Comparison of ENCODE assay signal across 13 cellular contexts in the genomic region with DNA sequence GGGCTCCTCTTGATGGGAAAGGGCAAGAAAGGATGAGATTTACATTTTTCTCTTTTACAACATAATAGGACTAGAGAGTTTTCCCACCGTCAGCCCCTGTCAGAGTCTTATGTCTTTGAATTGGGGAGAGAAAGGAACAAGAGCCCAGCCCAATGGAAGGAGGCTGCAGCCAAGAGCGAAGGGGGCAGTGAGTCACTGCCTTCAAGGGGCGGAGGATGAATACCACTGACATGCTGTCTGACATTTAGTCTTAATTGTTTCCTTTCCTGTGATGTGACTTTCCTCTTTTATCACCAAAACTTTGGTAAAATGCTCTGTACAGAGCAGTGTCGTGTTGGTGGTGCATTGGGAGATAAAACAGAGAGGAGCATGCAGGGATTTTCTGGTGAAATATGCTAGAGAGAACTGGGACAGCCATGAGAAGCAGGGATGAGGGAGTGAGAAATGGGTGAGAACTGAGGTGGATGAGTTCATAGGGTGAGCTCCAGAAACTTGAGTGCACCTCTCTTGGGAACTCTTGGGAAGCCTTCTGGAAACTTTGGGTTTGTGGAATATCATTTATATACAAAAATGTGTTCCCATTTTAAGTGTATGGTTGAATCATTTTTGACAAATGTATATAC.
DNase-seq lines count a peak whose midpoint lies in the region; ATAC-seq and TF ChIP-seq lines count a peak whose summit lies in the region.
"Had no signal": no experiment of that assay in that cellular context is flagged by ENCODE, and none has a peak within 500 bp of the region (broad histone marks: within the 10 kb centered on the region; RNA-seq: fewer than 3 reads in every experiment).

No MANE protein-coding gene starts in this region.

- TF ChIP-seq CTCF in DND-41 (IDR thresholded peaks at IDR 0.05; ENCODE audit: borderline replicate concordance, extremely low read depth, low read length, poor library complexity, severe bottlenecking), result no peak
- TF ChIP-seq CTCF in mammary epithelial cell (conservative IDR thresholded peaks at IDR 0.05 in 1 of 2, IDR thresholded peaks at IDR 0.05 in 1 of 2; ENCODE audit: extremely low read depth in 1 of 2, insufficient read depth in 1 of 2, low read depth in 1 of 2, low read length in 2 of 2), result no peak
- TF ChIP-seq CTCF in upper lobe of right lung (IDR thresholded peaks at IDR 0.05), result no peak
- no peak for TF ChIP-seq CTCF in gastroesophageal sphincter (IDR thresholded peaks at IDR 0.05)
- no peak for TF ChIP-seq CTCF in natural killer cell (IDR thresholded peaks at IDR 0.05)

- H3K9me3 ChIP-seq in DND-41 (ENCODE audit: insufficient read depth, low read length, severe bottlenecking) (no peaks in the 10 kb centered on the region), mammary epithelial cell (replicated peaks; ENCODE audit: insufficient read depth, low read length) (no peaks in the 10 kb centered on the region), mesenchymal stem cell (ENCODE audit: control insufficient read depth, low read length) (no peaks in the 10 kb centered on the region), upper lobe of right lung (no peaks in the 10 kb centered on the region), gastroesophageal sphincter (no peaks in the 10 kb centered on the region)
- H3K9me3 ChIP-seq: tibial nerve had no signal

- no peak overlapping the region for H2BK5ac ChIP-seq in mesenchymal stem cell (ENCODE audit: low read depth, low read length, poor library complexity, severe bottlenecking)

- H3K9ac ChIP-seq in DND-41 (ENCODE audit: low read depth, low read length) (no peak overlapping the region), mammary epithelial cell (ENCODE audit: insufficient read depth, low read length) (no peak overlapping the region), mesenchymal stem cell (ENCODE audit: low read length) (no peak overlapping the region)

- BruUV-seq in mammary epithelial cell (replicated peaks; lab: Mats Ljungman, UMichigan), result no TSS peak

- no peak overlapping the region for H3K4me3 ChIP-seq in DND-41 (ENCODE audit: low read depth in 1 of 2, low read length in 2 of 2)
- no peak overlapping the region for H3K4me3 ChIP-seq in mammary epithelial cell (replicated peaks in 1 of 3; ENCODE audit: insufficient read depth in 1 of 3, low read depth in 2 of 3, low read length in 3 of 3)
- peak overlapping the region in 1 of 2 experiments; percentile 7 for H3K4me3 ChIP-seq in mesenchymal stem cell (ENCODE audit: insufficient read depth in 1 of 2, low read depth in 1 of 2, low read length in 2 of 2)
- no peak overlapping the region for H3K4me3 ChIP-seq in upper lobe of right lung
- H3K4me3 ChIP-seq in gastroesophageal sphincter, result no peak overlapping the region
- H3K4me3 ChIP-seq: tibial nerve had no signal

- no peak overlapping the region for H4K8ac ChIP-seq in mesenchymal stem cell (ENCODE audit: low read length)

- no peak overlapping the region for H2BK15ac ChIP-seq in mesenchymal stem cell (ENCODE audit: low read depth, poor library complexity, severe bottlenecking)

- H4K20me1 ChIP-seq in DND-41 (ENCODE audit: insufficient read depth, low read length), result no peaks in the 10 kb centered on the region
- no peaks in the 10 kb centered on the region for H4K20me1 ChIP-seq in mammary epithelial cell (ENCODE audit: insufficient read depth, low read length)

- H2BK120ac ChIP-seq in mesenchymal stem cell (ENCODE audit: low read depth, low read length), result no peak overlapping the region

- H3K23ac ChIP-seq in mesenchymal stem cell (ENCODE audit: low read length in 2 of 2), result no peak overlapping the region

- intact Hi-C loops in mammary epithelial cell (cut with micrococcal nuclease), result no loop called here
- intact Hi-C loops in upper lobe of right lung (cut with DNase I), result no loop called here
- intact Hi-C loops in natural killer cell (cut with micrococcal nuclease), result no loop called here

- DNase-seq in DND-41 (no peak), KBM-7 (peak; percentile 19), mammary epithelial cell (no peak), mesenchymal stem cell (peak; percentile 66), NCI-H2227 treated with DMSO at 0.1 percent for 48 hours (lab: John Stamatoyannopoulos, UW) (no peak), upper lobe of right lung (no peak), natural killer cell (no peak)
- DNase-seq: caudate nucleus; GOT3; NCI-H2081; stimulated activated CD4-positive, alpha-beta T cell treated with anti-CD3 and anti-CD28 coated beads, Interleukin-2, amount 100 ng/mL, for 24 hours had no signal

- no peak overlapping the region for H3K14ac ChIP-seq in mesenchymal stem cell (ENCODE audit: low read length in 2 of 2)

- H3K4me1 ChIP-seq in DND-41 (ENCODE audit: insufficient read depth, low read length) (0 out of 2 replicates have a peak, but pooled peaks cover 3% of the 10 kb centered on the region), mammary epithelial cell (ENCODE audit: insufficient read depth, low read length) (peaks cover 14% of the 10 kb centered on the region), mesenchymal stem cell (ENCODE audit: control insufficient read depth, insufficient read depth, low read depth, low read length) (peaks cover 3% of the 10 kb centered on the region), upper lobe of right lung (no peaks in the 10 kb centered on the region), gastroesophageal sphincter (no peaks in the 10 kb centered on the region)
- H3K4me1 ChIP-seq: tibial nerve had no signal

- no peak overlapping the region for H2AFZ ChIP-seq in DND-41 (ENCODE audit: low read depth, low read length)
- peak overlapping the region; percentile 59 for H2AFZ ChIP-seq in mammary epithelial cell (ENCODE audit: low read depth, low read length)
- no peak overlapping the region for H2AFZ ChIP-seq in mesenchymal stem cell (ENCODE audit: low read depth, low read length)

- no peaks in the 10 kb centered on the region for H3K79me2 ChIP-seq in DND-41 (ENCODE audit: insufficient read depth, low read length)
- no peaks in the 10 kb centered on the region for H3K79me2 ChIP-seq in mammary epithelial cell (ENCODE audit: insufficient read depth, low read length)

- in situ Hi-C loops in KBM-7 (cut with MboI; ENCODE audit: low pct_unique_long_range_greater_than_20kb, low sequenced_read_pairs), result no loop called here
- in situ Hi-C loops in mammary epithelial cell (cut with MboI; ENCODE audit: low sequenced_read_pairs in 2 of 2), result no loop called here

- no peak overlapping the region for H3K27ac Mint-ChIP-seq in natural killer cell

- H3K4me1 Mint-ChIP-seq in natural killer cell, result no peaks in the 10 kb centered on the region

- H3K36me3 Mint-ChIP-seq in natural killer cell, result no peaks in the 10 kb centered on the region

- ATAC-seq in DND-41 (ENCODE audit: insufficient read depth, low read depth), result peak; percentile 33; the same call in 1 of the 3 replicates
- no peak for ATAC-seq in upper lobe of right lung
- ATAC-seq in gastroesophageal sphincter, result no peak
- ATAC-seq in natural killer cell, result no peak

- no peak overlapping the region for H3K27ac ChIP-seq in DND-41 (ENCODE audit: low read length)
- H3K27ac ChIP-seq in mammary epithelial cell (ENCODE audit: insufficient read depth, low read depth, low read length), result no peak overlapping the region
- H3K27ac ChIP-seq in mesenchymal stem cell (ENCODE audit: low read length, poor library complexity, severe bottlenecking), result no peak overlapping the region
- H3K27ac ChIP-seq in upper lobe of right lung, result no peak overlapping the region
- H3K27ac ChIP-seq in gastroesophageal sphincter, result no peak overlapping the region
- H3K27ac ChIP-seq: tibial nerve had no signal

- H3K4ac ChIP-seq in mesenchymal stem cell (ENCODE audit: low read depth in 1 of 2, low read length in 2 of 2), result no peak overlapping the region

- no peak overlapping the region for H4K91ac ChIP-seq in mesenchymal stem cell (ENCODE audit: low read length)

- no peaks in the 10 kb centered on the region for H3K79me1 ChIP-seq in mesenchymal stem cell (replicated peaks; ENCODE audit: low read length, poor library complexity, severe bottlenecking)

- no peak overlapping the region for H3K4me3 Mint-ChIP-seq in natural killer cell

- dilution Hi-C loops in mammary epithelial cell (cut with HindIII; ENCODE audit: low sequenced_read_pairs), result no loop called here

- CTCF ChIA-PET in mammary epithelial cell (lab: Charles Lee; ENCODE audit: low non-redundant PET), result no interaction called here

- H3K36me3 ChIP-seq in DND-41 (ENCODE audit: insufficient read depth, low read length) (no peaks in the 10 kb centered on the region), mammary epithelial cell (ENCODE audit: insufficient read depth, low read length) (no peaks in the 10 kb centered on the region), mesenchymal stem cell (ENCODE audit: control insufficient read depth in 1 of 2, insufficient read depth in 2 of 2, low read depth in 1 of 2, low read length in 2 of 2) (no peaks in the 10 kb centered on the region), upper lobe of right lung (no peaks in the 10 kb centered on the region), gastroesophageal sphincter (no peaks in the 10 kb centered on the region)

- no peak overlapping the region for H2BK12ac ChIP-seq in mesenchymal stem cell (ENCODE audit: low read length in 2 of 2)

- no peak overlapping the region for H2AK5ac ChIP-seq in mesenchymal stem cell (ENCODE audit: low read length, severe bottlenecking)

- TF ChIP-seq POLR2A in gastroesophageal sphincter (IDR thresholded peaks at IDR 0.05), result no peak

- H3K27me3 ChIP-seq in DND-41 (ENCODE audit: insufficient read depth, low read length, poor library complexity) (no peaks in the 10 kb centered on the region), mammary epithelial cell (ENCODE audit: insufficient read depth, low read length) (no peaks in the 10 kb centered on the region), mesenchymal stem cell (ENCODE audit: control insufficient read depth in 1 of 2, insufficient read depth in 1 of 2, low read length in 2 of 2) (no peaks in the 10 kb centered on the region), upper lobe of right lung (no peaks in the 10 kb centered on the region), gastroesophageal sphincter (no peaks in the 10 kb centered on the region)
- H3K27me3 ChIP-seq: tibial nerve had no signal

- H3K4me2 ChIP-seq in DND-41 (ENCODE audit: insufficient read depth, low read length) (no peak overlapping the region), mammary epithelial cell (ENCODE audit: insufficient read depth, low read depth, low read length) (peak overlapping the region; percentile 15), mesenchymal stem cell (ENCODE audit: low read length, poor library complexity, severe bottlenecking) (no peak overlapping the region)

- H3K9me3 Mint-ChIP-seq in natural killer cell, result no peaks in the 10 kb centered on the region

- peaks cover 22 to 44% of the 10 kb centered on the region in 2 donors for H3K27me3 Mint-ChIP-seq in natural killer cell (ENCODE audit: low read depth in 2 of 2)

- WGBS in mammary epithelial cell (ENCODE audit: low coverage, missing lambda C conversion rate), result 63% methylated on average over 4 of the region's 4 CpGs
- WGBS in mesenchymal stem cell, result 3% methylated on average over 4 of the region's 4 CpGs
- 49% methylated on average over 4 of the region's 4 CpGs; no CpG with 5 or more reads in 1 of the 2 donors for WGBS in gastroesophageal sphincter (ENCODE audit: low coverage in 1 of 2), 2 donors

- no peak for TF ChIP-seq EP300 in gastroesophageal sphincter (IDR thresholded peaks at IDR 0.05)

- no peak overlapping the region for H3K18ac ChIP-seq in mesenchymal stem cell (ENCODE audit: low read depth in 1 of 2, low read length in 2 of 2)

Comparison
In these comparisons a context has a peak if more than half of its experiments do, and no peak if none do; other contexts are left out.
1. DNase-seq: peak in KBM-7 (single experiment) and mesenchymal stem cell (single experiment); none in DND-41 (single experiment), mammary epithelial cell (single experiment), NCI-H2227 treated with DMSO at 0.1 percent for 48 hours (single experiment), upper lobe of right lung (single experiment) and natural killer cell (single experiment).